Comparison of ENCODE assay signal across 9 cellular contexts in the genomic region with DNA sequence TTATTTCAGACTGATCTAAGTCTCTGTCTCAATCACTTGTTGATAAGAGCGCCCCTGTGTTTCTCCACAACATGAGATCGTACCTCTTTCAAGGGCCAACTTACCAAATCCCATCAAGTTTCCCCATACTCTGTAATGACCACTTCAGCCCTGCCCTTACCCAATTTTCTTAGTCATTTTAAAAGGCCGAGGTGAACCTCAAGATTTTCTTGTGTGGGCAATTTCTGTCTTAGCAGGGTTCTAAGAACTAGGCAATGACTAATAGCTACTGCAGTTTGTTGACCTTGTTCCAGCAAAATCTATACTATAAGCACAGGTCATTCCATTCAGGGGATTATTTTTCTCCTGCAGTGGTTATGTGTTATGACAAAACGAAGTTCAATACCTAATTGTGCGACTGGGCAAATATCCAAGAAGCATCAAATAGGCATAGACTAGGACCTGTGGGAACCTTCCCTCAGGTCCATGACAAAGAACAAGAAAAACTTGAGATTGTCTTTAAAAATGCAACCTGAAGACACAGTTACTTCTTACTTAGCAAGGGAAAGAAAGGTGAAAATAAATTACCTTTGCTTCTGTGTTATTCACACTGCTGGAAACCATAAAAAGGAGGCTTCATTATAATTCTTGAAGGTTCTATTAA. TPM values are rescaled to one million over a fixed set of nuclear protein-coding genes. Genes with fewer than 3 reads are reported as not detected.
DNase-seq lines count a peak whose midpoint lies in the region; ATAC-seq, FAIRE-seq and TF ChIP-seq lines count a peak whose summit lies in the region.
"Had no signal": no experiment of that assay in that cellular context is flagged by ENCODE, and none has a peak within 500 bp of the region (broad histone marks: within the 10 kb centered on the region; RNA-seq: fewer than 3 reads in every experiment).

No MANE protein-coding gene starts in this region.

- POLR2A ChIA-PET in MCF 10A (lab: Yijun Ruan, JAX): no interaction called here

- no peak overlapping the region for H3K4me3 Mint-ChIP-seq in activated naive CD4-positive, alpha-beta T cell treated with anti-CD3 and anti-CD28 coated beads for 36 hours
- H3K4me3 Mint-ChIP-seq in MCF 10A (ENCODE audit: unreplicated experiment): peak overlapping the region; percentile 58

- no TSS peak for BruUV-seq in MCF 10A (replicated peaks; lab: Mats Ljungman, UMichigan)

- H3K27me3 Mint-ChIP-seq in activated naive CD4-positive, alpha-beta T cell treated with anti-CD3 and anti-CD28 coated beads for 36 hours (ENCODE audit: low read depth): no peaks in the 10 kb centered on the region
- H3K27me3 Mint-ChIP-seq in MCF 10A (ENCODE audit: insufficient read depth, unreplicated experiment): no peaks in the 10 kb centered on the region

- peak; percentile 14 for DNase-seq in activated naive CD4-positive, alpha-beta T cell treated with anti-CD3 and anti-CD28 coated beads for 36 hours
- DNase-seq in activated naive CD4-positive, alpha-beta T cell (lab: John Stamatoyannopoulos, UW): no peak
- no peak for DNase-seq in HTR-8/SVneo (ENCODE audit: insufficient read length, low spot score)
- DNase-seq in MCF 10A (ENCODE audit: unreplicated experiment): peak; percentile 76
- no peak for DNase-seq in stimulated activated naive CD8-positive, alpha-beta T cell treated with anti-CD3 and anti-CD28 coated beads, Interleukin-15, Interleukin-2, amounts not matched to agents 100 U/mL and 50 U/mL, for 24 hours
- no peak for DNase-seq in activated effector memory CD4-positive, alpha-beta T cell treated with Interleukin-2 at 50 U/mL for 16 hours
- no peak for DNase-seq in NCI-H524 (lab: John Stamatoyannopoulos, UW)
- no peak for DNase-seq in stimulated activated CD4-positive, alpha-beta T cell treated with anti-CD3 and anti-CD28 coated beads, Interleukin-15, amount 100 ng/mL, for 24 hours
- DNase-seq: upper lobe of left lung had no signal

- peak; percentile 90 for ATAC-seq in stimulated activated naive CD8-positive, alpha-beta T cell treated with anti-CD3 and anti-CD28 coated beads, Interleukin-15, Interleukin-2, amounts not matched to agents 100 U/mL and 50 U/mL, for 24 hours

- CTCF ChIA-PET in activated naive CD4-positive, alpha-beta T cell treated with anti-CD3 and anti-CD28 coated beads for 36 hours (lab: Charles Lee): no interaction called here
- CTCF ChIA-PET in MCF 10A (lab: Yijun Ruan, JAX): interaction anchor here (1.0 kb wide), 1 partner anchor 129 kb away, joined by 4 read pairs; no protein-coding TSS in a partner anchor

- intact Hi-C loops in activated naive CD4-positive, alpha-beta T cell treated with anti-CD3 and anti-CD28 coated beads for 36 hours (cut with micrococcal nuclease): no loop called here
- intact Hi-C loops in MCF 10A (cut with micrococcal nuclease): no loop called here

- FAIRE-seq in HTR-8/SVneo (lab: Jason Lieb, UNC): peak; percentile 51

- H3K4me1 Mint-ChIP-seq in activated naive CD4-positive, alpha-beta T cell treated with anti-CD3 and anti-CD28 coated beads for 36 hours (ENCODE audit: low read depth): peaks cover 11% of the 10 kb centered on the region
- H3K4me1 Mint-ChIP-seq in MCF 10A (ENCODE audit: insufficient read depth, unreplicated experiment): peaks cover 17% of the 10 kb centered on the region

- peaks cover 22% of the 10 kb centered on the region for H3K9me3 Mint-ChIP-seq in activated naive CD4-positive, alpha-beta T cell treated with anti-CD3 and anti-CD28 coated beads for 36 hours
- peaks cover 10% of the 10 kb centered on the region for H3K9me3 Mint-ChIP-seq in MCF 10A (ENCODE audit: unreplicated experiment)

- H3K27ac Mint-ChIP-seq in activated naive CD4-positive, alpha-beta T cell treated with anti-CD3 and anti-CD28 coated beads for 36 hours: no peak overlapping the region
- peak overlapping the region; percentile 47 for H3K27ac Mint-ChIP-seq in MCF 10A (ENCODE audit: low read depth, unreplicated experiment)

- H3K36me3 Mint-ChIP-seq in activated naive CD4-positive, alpha-beta T cell treated with anti-CD3 and anti-CD28 coated beads for 36 hours (ENCODE audit: low read depth): peaks cover 8% of the 10 kb centered on the region
- H3K36me3 Mint-ChIP-seq in MCF 10A (ENCODE audit: insufficient read depth, unreplicated experiment): no peaks in the 10 kb centered on the region

- TF ChIP-seq CTCF in MCF 10A (IDR thresholded peaks at IDR 0.05; ENCODE audit: unreplicated experiment): no peak

RNA-seq across cellular contexts. Expression of gene SIPA1L1, which starts 53.2 kb away (rescaled TPM):
- 10 to 100 TPM; 33.2 to 34.6 TPM for total RNA-seq in activated naive CD4-positive, alpha-beta T cell treated with anti-CD3 and anti-CD28 coated beads for 36 hours
- 58.1 and 69.7 TPM in 2 replicates for total RNA-seq in MCF 10A (2022)

Comparison
In these comparisons a context has a peak if more than half of its experiments do, and no peak if none do; other contexts are left out.
1. DNase-seq: peak in activated naive CD4-positive, alpha-beta T cell treated with anti-CD3 and anti-CD28 coated beads for 36 hours (single experiment) and MCF 10A (single experiment); none in activated naive CD4-positive, alpha-beta T cell (0 of 4), HTR-8/SVneo (single experiment), stimulated activated naive CD8-positive, alpha-beta T cell treated with anti-CD3 and anti-CD28 coated beads, Interleukin-15, Interleukin-2, amounts not matched to agents 100 U/mL and 50 U/mL, for 24 hours (single experiment), activated effector memory CD4-positive, alpha-beta T cell treated with Interleukin-2 at 50 U/mL for 16 hours (single experiment), NCI-H524 (0 of 2) and stimulated activated CD4-positive, alpha-beta T cell treated with anti-CD3 and anti-CD28 coated beads, Interleukin-15, amount 100 ng/mL, for 24 hours (single experiment).